In genomic region chr20:45153756-45154155, GRCh38 we compare ENCODE assay signal across 22 cellular contexts. TPM values are rescaled to one million over a fixed set of nuclear protein-coding genes. Genes with fewer than 3 reads are reported as not detected.
DNase-seq lines count a peak whose midpoint lies in the region; ATAC-seq and TF ChIP-seq lines count a peak whose summit lies in the region.
"Had no signal": no experiment of that assay in that cellular context is flagged by ENCODE, and none has a peak within 500 bp of the region (broad histone marks: within the 10 kb centered on the region; RNA-seq: fewer than 3 reads in every experiment).

No MANE protein-coding gene starts in this region.

- no peaks in the 10 kb centered on the region for H4K20me1 ChIP-seq in H9 (ENCODE audit: control insufficient read depth, insufficient read depth, insufficient read length)

- TF ChIP-seq POLR2A in thyroid gland (IDR thresholded peaks at IDR 0.05) (no peak), erythroblast (IDR thresholded peaks at IDR 0.05; ENCODE audit: low read length) (no peak)

- peaks cover 68 to 100% of the 10 kb centered on the region in 2 donors for H3K27me3 Mint-ChIP-seq in effector memory CD8-positive, alpha-beta T cell
- peaks cover 16% of the 10 kb centered on the region for H3K27me3 Mint-ChIP-seq in H9 (ENCODE audit: low read depth)

- no peaks in the 10 kb centered on the region for H3K36me3 Mint-ChIP-seq in effector memory CD8-positive, alpha-beta T cell (ENCODE audit: insufficient read depth)
- H3K36me3 Mint-ChIP-seq in H9 (ENCODE audit: insufficient read depth in 1 of 3, low read depth in 3 of 3): no peaks in the 10 kb centered on the region; a peak in 1 of 7 replicates
- H3K36me3 Mint-ChIP-seq: activated naive CD8-positive, alpha-beta T cell treated with anti-CD3 and anti-CD28 coated beads, Interleukin-2, amount 10 ng/mL, durations not matched to agents 7 days and 5 days had no signal

- no peak overlapping the region for H3K56ac ChIP-seq in H9 (ENCODE audit: insufficient read length, low read depth, low read length)

- no peak overlapping the region for H3K4me3 Mint-ChIP-seq in effector memory CD8-positive, alpha-beta T cell
- no peak overlapping the region for H3K4me3 Mint-ChIP-seq in H9
- H3K4me3 Mint-ChIP-seq: activated naive CD8-positive, alpha-beta T cell treated with anti-CD3 and anti-CD28 coated beads, Interleukin-2, amount 10 ng/mL, durations not matched to agents 7 days and 5 days had no signal

- H3K9me3 Mint-ChIP-seq in effector memory CD8-positive, alpha-beta T cell: peaks cover 0 to 6% of the 10 kb centered on the region in 2 donors
- peaks cover 5 to 17% of the 10 kb centered on the region in 2 experiments for H3K9me3 Mint-ChIP-seq in H9
- H3K9me3 Mint-ChIP-seq: activated naive CD8-positive, alpha-beta T cell treated with anti-CD3 and anti-CD28 coated beads, Interleukin-2, amount 10 ng/mL, durations not matched to agents 7 days and 5 days had no signal

- no peak overlapping the region for H4K8ac ChIP-seq in H9 (replicated peaks; ENCODE audit: insufficient read length, low read depth, low read length)

- H3K27ac ChIP-seq in thyroid gland: no peak overlapping the region
- no peak overlapping the region for H3K27ac ChIP-seq in H9 (ENCODE audit: insufficient read length, low read depth, low read length)
- H3K27ac ChIP-seq: body of pancreas, colonic mucosa, transverse colon had no signal

- H3K4me1 ChIP-seq in thyroid gland (peaks cover 0 to 6% of the 10 kb centered on the region in 2 donors), H9 (ENCODE audit: insufficient read depth, low read length) (no peaks in the 10 kb centered on the region)
- H3K4me1 ChIP-seq: body of pancreas, colonic mucosa had no signal

- no peak overlapping the region for H2AFZ ChIP-seq in H9 (ENCODE audit: low read length)

- H2AK5ac ChIP-seq in H9 (ENCODE audit: insufficient read length, low read length): no peak overlapping the region

- H2BK15ac ChIP-seq in H9 (ENCODE audit: low read depth, low read length): no peak overlapping the region

- DNase-seq in GM06990 (ENCODE audit: extremely low read depth, insufficient read length) (peak; percentile 17), NOMO-1 treated with dmso at 0.1 percent for 144 hours (lab: John Stamatoyannopoulos, UW; ENCODE audit: unreplicated experiment) (peak; percentile 85), pons (ENCODE audit: low spot score) (peak; percentile 78), thyroid gland (no peak), H9 (no peak), erythroblast (lab: John Stamatoyannopoulos, UW) (no peak)
- DNase-seq in effector memory CD8-positive, alpha-beta T cell: no peak
- DNase-seq: activated naive CD8-positive, alpha-beta T cell treated with anti-CD3 and anti-CD28 coated beads, Interleukin-2, amount 10 ng/mL, durations not matched to agents 7 days and 5 days; colonic mucosa; left colon; NCI-H187 treated with DMSO at 0.1 percent for 48 hours; NK-92 treated with Interleukin-12 subunit alpha and Interleukin-12 subunit beta, amount 100 ng/mL, for 24 hours; stimulated activated naive CD4-positive, alpha-beta T cell treated with Interleukin-2 at 50 U/mL for 16 hours; T-helper 2 cell; transverse colon had no signal

- H4K5ac ChIP-seq in H9 (ENCODE audit: insufficient read length, low read depth, low read length): no peak overlapping the region

- no peaks in the 10 kb centered on the region for H3K4me1 Mint-ChIP-seq in effector memory CD8-positive, alpha-beta T cell (ENCODE audit: low read depth in 2 of 2)
- H3K4me1 Mint-ChIP-seq in H9: no peaks in the 10 kb centered on the region

- no peak overlapping the region for H3K23ac ChIP-seq in H9 (ENCODE audit: insufficient read length, low read depth, low read length)

- H3K79me1 ChIP-seq in H9 (ENCODE audit: insufficient read depth, low read depth, low read length, poor library complexity, severe bottlenecking): no peaks in the 10 kb centered on the region

- no peak overlapping the region for H2BK12ac ChIP-seq in H9 (ENCODE audit: insufficient read length, low read depth, low read length)

- H3K9me3 ChIP-seq in thyroid gland (no peaks in the 10 kb centered on the region), H9 (ENCODE audit: control insufficient read depth, low read depth, low read length) (no peaks in the 10 kb centered on the region)
- H3K9me3 ChIP-seq: body of pancreas, colonic mucosa had no signal

- H3K36me3 ChIP-seq in GM06990 (ENCODE audit: control insufficient read depth, insufficient read depth, low read length) (no peaks in the 10 kb centered on the region), thyroid gland (no peaks in the 10 kb centered on the region)
- H3K36me3 ChIP-seq: colonic mucosa, transverse colon had no signal

- ATAC-seq in effector memory CD8-positive, alpha-beta T cell (replicated peaks): peak; percentile 14
- no peak for ATAC-seq in GM19324 (IDR thresholded peaks at IDR 0.05; ENCODE audit: low FRiP score, unreplicated experiment)
- ATAC-seq: activated CD4-positive, CD25-positive, alpha-beta regulatory T cell treated with anti-CD3 and anti-CD28 coated beads, Interleukin-2, amount 50 U/mL, for 24 hours; body of pancreas; left colon; Right ventricle myocardium inferior had no signal

- intact Hi-C loops in thyroid gland (cut with DNase I): no loop called here

- H3K4me3 ChIP-seq in GM06990 (replicated peaks; ENCODE audit: low read depth, low read length) (no peak overlapping the region), thyroid gland (replicated peaks in 1 of 3) (no peak overlapping the region)
- H3K4me3 ChIP-seq: body of pancreas, colonic mucosa, transverse colon had no signal

- H3K27me3 ChIP-seq in GM06990 (replicated peaks; ENCODE audit: control insufficient read depth, insufficient read depth, low read length) (no peaks in the 10 kb centered on the region; the same call in 1 of the 2 replicates), thyroid gland (no peaks in the 10 kb centered on the region), H9 (ENCODE audit: insufficient read depth, low read length) (no peaks in the 10 kb centered on the region)
- H3K27me3 ChIP-seq: body of pancreas, colonic mucosa, transverse colon had no signal

- H3K79me2 ChIP-seq in H9 (ENCODE audit: insufficient read depth, low read length): no peaks in the 10 kb centered on the region

- no peak overlapping the region for H3K4ac ChIP-seq in H9 (ENCODE audit: low read depth, low read length)

- H3K4me2 ChIP-seq in H9 (ENCODE audit: insufficient read depth, insufficient read length, low read length): no peak overlapping the region

- no peak for TF ChIP-seq CTCF in GM06990 (IDR thresholded peaks at IDR 0.05; ENCODE audit: insufficient read depth, low read length, poor library complexity, severe bottlenecking)
- TF ChIP-seq CTCF in thyroid gland (IDR thresholded peaks at IDR 0.05): no peak
- no peak for TF ChIP-seq CTCF in H9 (conservative IDR thresholded peaks at IDR 0.05)

- H3K18ac ChIP-seq in H9 (ENCODE audit: insufficient read length, low read depth, low read length): no peak overlapping the region

- H3K27ac Mint-ChIP-seq in effector memory CD8-positive, alpha-beta T cell: no peak overlapping the region
- H3K27ac Mint-ChIP-seq in H9: no peak overlapping the region
- H3K27ac Mint-ChIP-seq: activated naive CD8-positive, alpha-beta T cell treated with anti-CD3 and anti-CD28 coated beads, Interleukin-2, amount 10 ng/mL, durations not matched to agents 7 days and 5 days had no signal

- H4K91ac ChIP-seq in H9 (ENCODE audit: insufficient read length, low read depth, low read length): no peak overlapping the region

- no peak overlapping the region for H3K14ac ChIP-seq in H9 (ENCODE audit: insufficient read depth, low read length)

- H3T11ph ChIP-seq in H9 (ENCODE audit: low read length): no peak overlapping the region

- WGBS in thyroid gland, 2 donors: 71 to 83% methylated on average over 1 of the region's 1 CpG
- no CpG with 5 or more reads among the region's 1 CpG for whole genome bisulfite sequencing in H9 (ENCODE audit: extremely low coverage, insufficient read length, low lambda C conversion rate)

- H2BK5ac ChIP-seq in H9 (ENCODE audit: insufficient read length, low read length): no peak overlapping the region

- H2BK20ac ChIP-seq in H9 (ENCODE audit: low read depth, low read length, poor library complexity, severe bottlenecking): no peak overlapping the region

- H3K23me2 ChIP-seq in H9 (ENCODE audit: insufficient read length, low read depth, low read length, poor library complexity, severe bottlenecking): no peaks in the 10 kb centered on the region

- H2BK120ac ChIP-seq in H9 (ENCODE audit: low read depth, low read length, poor library complexity, severe bottlenecking): no peak overlapping the region

- no peak overlapping the region for H3K9ac ChIP-seq in H9 (ENCODE audit: extremely low read depth, insufficient read length, low read length)

RNA-seq across cellular contexts. Expression of gene PI3, which starts 20.9 kb away (rescaled TPM):
- total RNA-seq in thyroid gland (not detected), H9 (2021) (not detected in 2 replicates)
- total RNA-seq: activated naive CD8-positive, alpha-beta T cell treated with anti-CD3 and anti-CD28 coated beads, Interleukin-2, amount 10 ng/mL, durations not matched to agents 7 days and 5 days; body of pancreas; endothelial cell of umbilical vein; right cardiac atrium; Right ventricle myocardium inferior had no signal

RNA-seq across cellular contexts. Expression of gene WFDC12, which starts 29.5 kb away (rescaled TPM):
- total RNA-seq in thyroid gland (not detected), H9 (2021) (not detected in 2 replicates)
- total RNA-seq: activated naive CD8-positive, alpha-beta T cell treated with anti-CD3 and anti-CD28 coated beads, Interleukin-2, amount 10 ng/mL, durations not matched to agents 7 days and 5 days; body of pancreas; colonic mucosa; endothelial cell of umbilical vein; omental fat pad; right cardiac atrium; Right ventricle myocardium inferior had no signal

RNA-seq across cellular contexts. Expression of gene WFDC5, which starts 38.8 kb away (rescaled TPM):
- total RNA-seq in thyroid gland (not detected), H9 (2021) (not detected in 2 replicates)
- total RNA-seq: activated naive CD8-positive, alpha-beta T cell treated with anti-CD3 and anti-CD28 coated beads, Interleukin-2, amount 10 ng/mL, durations not matched to agents 7 days and 5 days; body of pancreas; colonic mucosa; endothelial cell of umbilical vein; left colon; omental fat pad; right cardiac atrium; Right ventricle myocardium inferior; transverse colon had no signal

RNA-seq across cellular contexts. Expression of gene KCNS1, which starts 52.8 kb away (rescaled TPM):
- total RNA-seq in thyroid gland (under 1 TPM in 2 of 4 donors, not detected in 2; 0.20 to 0.78 TPM), H9 (2021) (0.98 and 0.99 TPM in 2 replicates)
- total RNA-seq: body of pancreas, Right ventricle myocardium inferior had no signal

RNA-seq across cellular contexts. Expression of gene SEMG1, which starts 53.1 kb away (rescaled TPM):
- total RNA-seq in thyroid gland (not detected), H9 (2021) (1.4 and 2.0 TPM in 2 replicates)
- total RNA-seq: activated naive CD8-positive, alpha-beta T cell treated with anti-CD3 and anti-CD28 coated beads, Interleukin-2, amount 10 ng/mL, durations not matched to agents 7 days and 5 days; body of pancreas; endothelial cell of umbilical vein; omental fat pad; right cardiac atrium; Right ventricle myocardium inferior had no signal

Comparison
In these comparisons a context has a peak if more than half of its experiments do, and no peak if none do; other contexts are left out.
1. DNase-seq: peak in GM06990 (single experiment), NOMO-1 treated with dmso at 0.1 percent for 144 hours (single experiment) and pons (single experiment); none in effector memory CD8-positive, alpha-beta T cell (0 of 3), thyroid gland (0 of 2), H9 (single experiment) and erythroblast (0 of 2).